31 cellular contexts compared by ENCODE assay signal in genomic region chr11:33083918-33084317, GRCh38.
"Had no signal": no experiment of that assay in that cellular context is flagged by ENCODE, and none has a peak within 500 bp of the region (broad histone marks: within the 10 kb centered on the region; RNA-seq: fewer than 3 reads in every experiment).

No MANE protein-coding gene starts in this region.

- DNase-seq: activated CD4-positive, alpha-beta memory T cell treated with anti-CD3 and anti-CD28 coated beads, Interleukin-2, amount 10 ng/mL, durations not matched to agents 7 days and 5 days; activated CD4-positive, alpha-beta T cell treated with anti-CD3 and anti-CD28 coated beads, Interleukin-2, amount 10 ng/mL, durations not matched to agents 7 days and 5 days; activated effector memory CD4-positive, alpha-beta T cell treated with anti-CD3 and anti-CD28 coated beads, Interleukin-2, amount 50 U/mL, for 16 hours; activated naive CD4-positive, alpha-beta T cell; activated naive CD4-positive, alpha-beta T cell treated with anti-CD3 and anti-CD28 coated beads, Interleukin-2, amount 50 U/mL, for 16 hours; activated naive CD8-positive, alpha-beta T cell treated with anti-CD3 and anti-CD28 coated beads for 36 hours; activated T-cell treated with anti-CD3 and anti-CD28 coated beads, Interleukin-2, amount 50 U/mL, for 48 hours; amniotic stem cell; aorta; brain microvascular endothelial cell; central memory CD4-positive, alpha-beta T cell; NCI-H1092 treated with DMSO at 0.1 percent for 48 hours; NCI-H1417; NCI-H146; NCI-H187; NCI-H2029 treated with DMSO at 0.1 percent for 48 hours; NCI-H2107; NCI-H2171; NCI-H510A; NCI-H526; NCI-H748 treated with DMSO at 0.1 percent for 48 hours; NK-92 treated with Interleukin-12 subunit alpha and Interleukin-12 subunit beta, amount 100 ng/mL, for 24 hours; PC-3; Peyer's patch; RPMI8226; SHP77 treated with DMSO at 0.1 percent for 48 hours; SK-N-SH had no signal

- H3K27ac Mint-ChIP-seq: activated CD4-positive, alpha-beta memory T cell treated with anti-CD3 and anti-CD28 coated beads, Interleukin-2, amount 10 ng/mL, durations not matched to agents 7 days and 5 days; activated CD4-positive, alpha-beta T cell treated with anti-CD3 and anti-CD28 coated beads, Interleukin-2, amount 10 ng/mL, durations not matched to agents 7 days and 5 days; activated naive CD8-positive, alpha-beta T cell treated with anti-CD3 and anti-CD28 coated beads for 36 hours; T-helper 1 cell treated with Interleukin-12 subunit alpha and Interleukin-12 subunit beta and Interleukin-4 antibody, amounts not matched to agents 30 μg/mL and 1 μg/mL, for 36 hours; T-helper 2 cell treated with Interferon-gamma antibody and Interleukin-4, amounts not matched to agents 5 μg/mL and 100 μg/mL, for 36 hours had no signal

- H3K4me1 Mint-ChIP-seq: activated CD4-positive, alpha-beta memory T cell treated with anti-CD3 and anti-CD28 coated beads, Interleukin-2, amount 10 ng/mL, durations not matched to agents 7 days and 5 days; activated CD4-positive, alpha-beta T cell treated with anti-CD3 and anti-CD28 coated beads, Interleukin-2, amount 10 ng/mL, durations not matched to agents 7 days and 5 days; activated naive CD8-positive, alpha-beta T cell treated with anti-CD3 and anti-CD28 coated beads for 36 hours had no signal

- H3K27me3 Mint-ChIP-seq: activated CD4-positive, alpha-beta memory T cell treated with anti-CD3 and anti-CD28 coated beads, Interleukin-2, amount 10 ng/mL, durations not matched to agents 7 days and 5 days; activated CD4-positive, alpha-beta T cell treated with anti-CD3 and anti-CD28 coated beads, Interleukin-2, amount 10 ng/mL, durations not matched to agents 7 days and 5 days; activated naive CD8-positive, alpha-beta T cell treated with anti-CD3 and anti-CD28 coated beads for 36 hours had no signal

- H3K27ac ChIP-seq: brain microvascular endothelial cell, Peyer's patch, SJSA1 had no signal

- H3K27me3 ChIP-seq: brain microvascular endothelial cell, Peyer's patch, SJSA1 had no signal

- H3K9me3 ChIP-seq: Peyer's patch, SJSA1, SK-N-SH had no signal

- H3K4me1 ChIP-seq: Peyer's patch, SJSA1 had no signal

- ATAC-seq: K562, PC-3 had no signal

- H3K4me3 ChIP-seq: K562, Peyer's patch, SJSA1 had no signal

- H3K4me3 Mint-ChIP-seq: activated CD4-positive, alpha-beta memory T cell treated with anti-CD3 and anti-CD28 coated beads, Interleukin-2, amount 10 ng/mL, durations not matched to agents 7 days and 5 days; activated CD4-positive, alpha-beta T cell treated with anti-CD3 and anti-CD28 coated beads, Interleukin-2, amount 10 ng/mL, durations not matched to agents 7 days and 5 days; activated naive CD8-positive, alpha-beta T cell treated with anti-CD3 and anti-CD28 coated beads for 36 hours; T-helper 1 cell treated with Interleukin-12 subunit alpha and Interleukin-12 subunit beta and Interleukin-4 antibody, amounts not matched to agents 30 μg/mL and 1 μg/mL, for 36 hours; T-helper 2 cell treated with Interferon-gamma antibody and Interleukin-4, amounts not matched to agents 5 μg/mL and 100 μg/mL, for 36 hours had no signal

- H3K9me3 Mint-ChIP-seq: activated CD4-positive, alpha-beta memory T cell treated with anti-CD3 and anti-CD28 coated beads, Interleukin-2, amount 10 ng/mL, durations not matched to agents 7 days and 5 days; activated CD4-positive, alpha-beta T cell treated with anti-CD3 and anti-CD28 coated beads, Interleukin-2, amount 10 ng/mL, durations not matched to agents 7 days and 5 days; activated naive CD8-positive, alpha-beta T cell treated with anti-CD3 and anti-CD28 coated beads for 36 hours; T-helper 1 cell treated with Interleukin-12 subunit alpha and Interleukin-12 subunit beta and Interleukin-4 antibody, amounts not matched to agents 30 μg/mL and 1 μg/mL, for 36 hours; T-helper 2 cell treated with Interferon-gamma antibody and Interleukin-4, amounts not matched to agents 5 μg/mL and 100 μg/mL, for 36 hours had no signal
